ENCODE assay signal across 12 cellular contexts in genomic region chr6:158861686-158862381, GRCh38. TPM values are rescaled to one million over a fixed set of nuclear protein-coding genes. Genes with fewer than 3 reads are reported as not detected.
A peak's percentile ranks its signal among the peaks of the same experiment; 100 is the strongest.
DNase-seq lines count a peak whose midpoint lies in the region; ATAC-seq, FAIRE-seq and TF ChIP-seq lines count a peak whose summit lies in the region.
"Had no signal": no experiment of that assay in that cellular context is flagged by ENCODE, and none has a peak within 500 bp of the region (broad histone marks: within the 10 kb centered on the region; RNA-seq: fewer than 3 reads in every experiment).

No MANE protein-coding gene starts in this region.

- no peak overlapping the region for H3K27ac ChIP-seq in K562 (ENCODE audit: extremely low read depth, low read depth, low read length)
- H3K27ac ChIP-seq: uterus had no signal

- H3K27me3 Mint-ChIP-seq in Calu3 (ENCODE audit: unreplicated experiment), result no peaks in the 10 kb centered on the region

- ATAC-seq in K562 (no peak), mucosa of descending colon (peak; percentile 91), HG03460 (IDR thresholded peaks at IDR 0.05; ENCODE audit: unreplicated experiment) (no peak)

- no peak overlapping the region for H3K4me3 ChIP-seq in K562
- H3K4me3 ChIP-seq in mucosa of descending colon, result no peak overlapping the region
- H3K4me3 ChIP-seq: uterus had no signal

- BruUV-seq in Calu3 (replicated peaks; lab: Mats Ljungman, UMichigan) (no TSS peak), K562 (replicated peaks; lab: Mats Ljungman, UMichigan) (no TSS peak)

- TF ChIP-seq EP300 in K562 (IDR thresholded peaks at IDR 0.05; ENCODE audit: low read length), result no peak

- H3K4me3 Mint-ChIP-seq in Calu3 (ENCODE audit: low read depth, unreplicated experiment), result no peak overlapping the region

- no peaks in the 10 kb centered on the region for H3K79me2 ChIP-seq in K562 (ENCODE audit: control insufficient read depth, insufficient read depth, low read length)

- H4K20me1 ChIP-seq in K562 (replicated peaks; ENCODE audit: control insufficient read depth, insufficient read depth, low read length), result no peaks in the 10 kb centered on the region

- POLR2A ChIA-PET in K562 (lab: Yijun Ruan, JAX), result interaction anchor here (0.6 to 1.0 kb wide), 2 partner anchors 8 to 97 kb away, joined by 3 to 4 read pairs; no protein-coding TSS in a partner anchor

- no peaks in the 10 kb centered on the region for H3K9me3 ChIP-seq in K562 (replicated peaks; ENCODE audit: control insufficient read depth, insufficient read depth, low read depth, low read length)
- H3K9me3 ChIP-seq in mucosa of descending colon, result no peaks in the 10 kb centered on the region
- H3K9me3 ChIP-seq: BE2C, uterus had no signal

- TF ChIP-seq RAD21 in K562 (CRISPR knock-in tag; conservative IDR thresholded peaks at IDR 0.05 in 1 of 2, IDR thresholded peaks at IDR 0.05 in 1 of 2), result no peak

- no peaks in the 10 kb centered on the region for H3K27me3 ChIP-seq in K562 (ENCODE audit: control insufficient read depth in 2 of 2, insufficient read depth in 2 of 2, low read length in 2 of 2)
- H3K27me3 ChIP-seq: BE2C, uterus had no signal

- no peak overlapping the region for H3K9ac ChIP-seq in K562 (ENCODE audit: insufficient read depth in 1 of 2, low read depth in 2 of 2, low read length in 2 of 2)

- in situ Hi-C loops in K562 (cut with MboI), result no loop called here

- no peaks in the 10 kb centered on the region for H3K9me1 ChIP-seq in K562 (ENCODE audit: control insufficient read depth, insufficient read depth, low read length)

- H3K27ac Mint-ChIP-seq in Calu3 (ENCODE audit: unreplicated experiment), result peak overlapping the region; percentile 25

- peaks cover 32% of the 10 kb centered on the region for H3K4me1 Mint-ChIP-seq in Calu3 (ENCODE audit: low read depth, unreplicated experiment)

- TF ChIP-seq POLR2A in K562 (conservative IDR thresholded peaks at IDR 0.05), result no peak

- no peak for DNase-seq in Calu3
- DNase-seq in NCI-H146 (lab: John Stamatoyannopoulos, UW), result peak; percentile 83
- no peak for DNase-seq in K562 (ENCODE audit: extremely low read depth in 1 of 4, low spot score in 3 of 4)
- no peak for DNase-seq in mucosa of descending colon
- DNase-seq in GM19239 (ENCODE audit: insufficient read length, low spot score), result no peak
- DNase-seq in Kasumi-1 (lab: John Stamatoyannopoulos, UW), result no peak
- DNase-seq in activated effector memory CD4-positive, alpha-beta T cell treated with Interleukin-2 at 50 U/mL for 16 hours, result no peak
- DNase-seq: activated CD4-positive, alpha-beta T cell treated with anti-CD3 and anti-CD28 coated beads for 1 hour; BE2C; Karpas-422; uterus had no signal

- FAIRE-seq in K562 (lab: Jason Lieb, UNC) (no peak), GM19239 (lab: Jason Lieb, UNC) (no peak)

- intact Hi-C loops in Calu3 (cut with micrococcal nuclease; ENCODE audit: unreplicated experiment) (no loop called here), K562 (cut with micrococcal nuclease) (no loop called here), mucosa of descending colon (cut with DNase I, micrococcal nuclease) (no loop called here)

- H3K36me3 ChIP-seq in K562 (ENCODE audit: control insufficient read depth, insufficient read depth, low read length), result no peaks in the 10 kb centered on the region
- H3K36me3 ChIP-seq in mucosa of descending colon (ENCODE audit: low read depth), result no peaks in the 10 kb centered on the region
- H3K36me3 ChIP-seq: BE2C, uterus had no signal

- WGBS in K562 (ENCODE audit: insufficient coverage, low coverage, missing lambda C conversion rate), result 56% methylated on average over 4 of the region's 4 CpGs

- peaks cover 10% of the 10 kb centered on the region for H3K36me3 Mint-ChIP-seq in Calu3 (ENCODE audit: insufficient read depth, unreplicated experiment)

- H3K4me2 ChIP-seq in K562 (ENCODE audit: insufficient read depth, low read length), result no peak overlapping the region

- TF ChIP-seq CTCF in Calu3 (IDR thresholded peaks at IDR 0.05; ENCODE audit: unreplicated experiment), result no peak
- no peak for TF ChIP-seq CTCF in K562 (IDR thresholded peaks at IDR 0.05 in 2 of 3, conservative IDR thresholded peaks at IDR 0.05 in 1 of 3; ENCODE audit: insufficient read depth in 2 of 3, low read depth in 1 of 3, low read length in 3 of 3)
- TF ChIP-seq CTCF in mucosa of descending colon (IDR thresholded peaks at IDR 0.05), result no peak

- CTCF ChIA-PET in Calu3 (lab: Charles Lee) (no interaction called here), K562 (lab: Yijun Ruan, JAX; ENCODE audit: low intra/inter-chr PET ratio) (no interaction called here)

- H3K4me1 ChIP-seq in K562 (replicated peaks in 1 of 2; ENCODE audit: control insufficient read depth in 2 of 2, insufficient read depth in 2 of 2, low read length in 2 of 2) (peaks cover 6 to 7% of the 10 kb centered on the region in 2 experiments; a peak in 3 of 5 replicates), mucosa of descending colon (ENCODE audit: low read depth) (no peaks in the 10 kb centered on the region)
- H3K4me1 ChIP-seq: BE2C, uterus had no signal

- H2AFZ ChIP-seq in K562 (ENCODE audit: low read depth, low read length), result peak overlapping the region; percentile 55

- peaks cover 9% of the 10 kb centered on the region for H3K9me3 Mint-ChIP-seq in Calu3 (ENCODE audit: low read depth, unreplicated experiment)

TF ChIP-seq in K562, 482 proteins besides CTCF, POLR2A, EP300 and RAD21 (continues in another document):
- TF ChIP-seq DLX4 (CRISPR knock-in tag; IDR thresholded peaks at IDR 0.05) (no peak), TFAP4 (CRISPR knock-in tag; IDR thresholded peaks at IDR 0.05; ENCODE audit: borderline replicate concordance) (no peak), PCBP1 (IDR thresholded peaks at IDR 0.05; ENCODE audit: low read depth, low read length, poor library complexity, severe bottlenecking) (no peak), HNRNPH1 (optimal IDR thresholded peaks at IDR 0.05; ENCODE audit: low read depth, low read length) (no peak), MYC (IDR thresholded peaks at IDR 0.05; ENCODE audit: low read depth, low read length) (no peak), MYC (CRISPR knock-in tag; IDR thresholded peaks at IDR 0.05; ENCODE audit: borderline replicate concordance, low read depth) (no peak), ETS2 (tag; IDR thresholded peaks at IDR 0.05; ENCODE audit: borderline replicate concordance, poor library complexity, severe bottlenecking) (no peak), KDM2B (CRISPR knock-in tag; IDR thresholded peaks at IDR 0.05) (no peak), ZNF3 (CRISPR knock-in tag; IDR thresholded peaks at IDR 0.05) (no peak), CAMTA2 (CRISPR knock-in tag; conservative IDR thresholded peaks at IDR 0.05) (no peak), NFE2L1 (tag; IDR thresholded peaks at IDR 0.05; ENCODE audit: borderline replicate concordance, low read depth) (no peak), ELF4 (CRISPR knock-in tag; IDR thresholded peaks at IDR 0.05) (no peak), PCBP2 (IDR thresholded peaks at IDR 0.05; ENCODE audit: low read depth, low read length, poor library complexity, severe bottlenecking) (no peak)

RNA-seq across cellular contexts. Expression of gene EZR, which starts 42.7 kb away (rescaled TPM):
- 935 and 954 TPM in 2 replicates for total RNA-seq in Calu3 (2022)
- 49.5 and 70.7 TPM in 2 replicates for total RNA-seq in K562 (2011; cell fraction: chromatin; rRNA removed; ENCODE audit: low replicate concordance)
- 37.9 and 45.2 TPM in 2 replicates for total RNA-seq in K562 (2011; cell fraction: nucleolus; rRNA removed)
- 44.1 and 48.1 TPM in 2 replicates for total RNA-seq in K562 (2011; cell fraction: nucleoplasm; rRNA removed)
- 161 and 162 TPM in 2 replicates for total RNA-seq in K562 (2014; rRNA removed)
- total RNA-seq in K562 (2014; rRNA removed; fragmentation: Illumina TruSeq; extraction: Trizol), result 71.5 and 72.7 TPM in 2 replicates
- total RNA-seq in K562 (2015; rRNA removed; fragmentation: Illumina TruSeq; extraction: Trizol), result 110 and 117 TPM in 2 replicates
- total RNA-seq in K562 (2021), result 125 and 143 TPM in 2 replicates
- 104 and 135 TPM in 2 replicates for polyA plus RNA-seq in K562 (2011; rRNA removed)
- polyA plus RNA-seq in K562 (2011; cell fraction: cytosol; rRNA removed), result 78.6 and 88.6 TPM in 2 replicates
- polyA plus RNA-seq in K562 (2011; cell fraction: nucleus; rRNA removed), result 91.7 and 156 TPM in 2 replicates
- 120 and 126 TPM in 2 replicates for polyA plus RNA-seq in K562 (2012)
- 93.0 and 101 TPM in 2 replicates for polyA plus RNA-seq in K562 (2014; fragmentation: Illumina TruSeq; extraction: Trizol)
- polyA plus RNA-seq in K562 (2014; fragmentation: Nextera tagmentation; extraction: Ambion mirVana), result 10 to 100 TPM; 36.5 to 63.6 TPM
- 91.5 and 114 TPM in 2 replicates for polyA plus RNA-seq in K562 (2014; rRNA removed)
- 100 and 114 TPM in 2 replicates for polyA minus RNA-seq in K562 (2011; rRNA and poly(A)+ RNA removed)
- 69.7 and 85.1 TPM in 2 replicates for polyA minus RNA-seq in K562 (2011; cell fraction: cytosol; rRNA and poly(A)+ RNA removed)
- 20.1 and 54.6 TPM in 2 replicates for polyA minus RNA-seq in K562 (2011; cell fraction: nucleus; rRNA and poly(A)+ RNA removed)
- total RNA-seq in mucosa of descending colon, result 100 to 1,000 TPM; 220 to 421 (median 334) TPM
